Comparison of ENCODE assay signal across 2 cellular contexts in genomic region chr12:48618541-48618940, GRCh38.
A peak's percentile ranks its signal among the peaks of the same experiment; 100 is the strongest.
TF ChIP-seq lines count a peak whose summit lies in the region.

No MANE protein-coding gene starts in this region.

TF ChIP-seq in HEK293, 187 proteins besides CTCF, POLR2A, EP300 and RAD21 (continued from another document and continues in another):
- no peak for TF ChIP-seq ZNF280C (tag by site-specific recombination; IDR thresholded peaks at IDR 0.05)
- no peak for TF ChIP-seq PATZ1 (tag by site-specific recombination; IDR thresholded peaks at IDR 0.05)
- no peak for TF ChIP-seq BCL6B (tag by site-specific recombination; IDR thresholded peaks at IDR 0.05)
- TF ChIP-seq ZNF398 (tag by site-specific recombination; IDR thresholded peaks at IDR 0.05) = no peak
- no peak for TF ChIP-seq ZNF529 (tag by site-specific recombination; IDR thresholded peaks at IDR 0.05; ENCODE audit: insufficient replicate concordance)
- peak; percentile 75 for TF ChIP-seq PRDM10 (tag by site-specific recombination; IDR thresholded peaks at IDR 0.05)
- no peak for TF ChIP-seq ZBTB21 (tag by site-specific recombination; IDR thresholded peaks at IDR 0.05)
- TF ChIP-seq ZNF692 (tag by site-specific recombination; IDR thresholded peaks at IDR 0.05) = 0 out of 2 replicates have a peak, but pooled peaks have one; percentile 13
- TF ChIP-seq ZNF654 (tag by site-specific recombination; IDR thresholded peaks at IDR 0.05; ENCODE audit: low read depth) = peak; percentile 96

TF ChIP-seq in GM12878, 131 proteins besides CTCF, POLR2A, EP300 and RAD21 (continued from another document):
- no peak for TF ChIP-seq REST (IDR thresholded peaks at IDR 0.05; ENCODE audit: low read depth, low read length)
- TF ChIP-seq HSF1 (IDR thresholded peaks at IDR 0.05; ENCODE audit: low read depth, low read length) = no peak
- 0 out of 2 replicates have a peak, but pooled peaks have one; percentile 15 for TF ChIP-seq ATF3 (IDR thresholded peaks at IDR 0.05; ENCODE audit: borderline replicate concordance, extremely low read depth, low read depth, low read length)
- no peak for TF ChIP-seq MAX (IDR thresholded peaks at IDR 0.05; ENCODE audit: low read depth, low read length)
- no peak for TF ChIP-seq IRF3 (IDR thresholded peaks at IDR 0.05)
- TF ChIP-seq SMC3 (IDR thresholded peaks at IDR 0.05; ENCODE audit: borderline replicate concordance, low read length) = peak; percentile 98
- TF ChIP-seq RUNX3 (IDR thresholded peaks at IDR 0.05; ENCODE audit: low read length) = peak; percentile 44; the same call in 1 of the 2 replicates
- TF ChIP-seq EZH2 (IDR thresholded peaks at IDR 0.05; ENCODE audit: borderline replicate concordance, control insufficient read depth, low read depth, low read length) = no peak
- TF ChIP-seq PKNOX1 (IDR thresholded peaks at IDR 0.05) = no peak
- no peak for TF ChIP-seq MYB (IDR thresholded peaks at IDR 0.05; ENCODE audit: borderline replicate concordance, low read depth, low read length)
- no peak for TF ChIP-seq TARDBP (IDR thresholded peaks at IDR 0.05; ENCODE audit: borderline replicate concordance)
- peak; percentile 29; the same call in 1 of the 2 replicates for TF ChIP-seq RB1 (IDR thresholded peaks at IDR 0.05; ENCODE audit: borderline replicate concordance)
- no peak for TF ChIP-seq ZNF592 (IDR thresholded peaks at IDR 0.05)
- TF ChIP-seq ZBTB40 (IDR thresholded peaks at IDR 0.05; ENCODE audit: borderline replicate concordance) = no peak
- no peak for TF ChIP-seq HDAC2 (IDR thresholded peaks at IDR 0.05)
- TF ChIP-seq POLR2AphosphoS2 (IDR thresholded peaks at IDR 0.05; ENCODE audit: low read depth, low read length) = no peak
- TF ChIP-seq ATF7 (IDR thresholded peaks at IDR 0.05; ENCODE audit: low read depth) = no peak
- peak; percentile 74 for TF ChIP-seq YY1 (IDR thresholded peaks at IDR 0.05; ENCODE audit: low read depth, low read length)
- no peak for TF ChIP-seq IKZF1 (conservative IDR thresholded peaks at IDR 0.05)
- peak; percentile 55; the same call in 1 of the 2 replicates for TF ChIP-seq FOXM1 (IDR thresholded peaks at IDR 0.05; ENCODE audit: low read depth, low read length)
- TF ChIP-seq CEBPZ (IDR thresholded peaks at IDR 0.05; ENCODE audit: low read depth, low read length) = no peak
- 0 out of 3 replicates have a peak, but pooled peaks have one; percentile 10 for TF ChIP-seq POU2F2 (IDR thresholded peaks at IDR 0.05; ENCODE audit: borderline replicate concordance, low read depth, low read length)
- no peak for TF ChIP-seq EGR1 (IDR thresholded peaks at IDR 0.05; ENCODE audit: borderline replicate concordance in 1 of 2, low read depth in 2 of 2, low read length in 2 of 2)
- TF ChIP-seq IRF4 (IDR thresholded peaks at IDR 0.05; ENCODE audit: low read depth, low read length) = 0 out of 2 replicates have a peak, but pooled peaks have one; percentile 38
